In the genomic region with DNA sequence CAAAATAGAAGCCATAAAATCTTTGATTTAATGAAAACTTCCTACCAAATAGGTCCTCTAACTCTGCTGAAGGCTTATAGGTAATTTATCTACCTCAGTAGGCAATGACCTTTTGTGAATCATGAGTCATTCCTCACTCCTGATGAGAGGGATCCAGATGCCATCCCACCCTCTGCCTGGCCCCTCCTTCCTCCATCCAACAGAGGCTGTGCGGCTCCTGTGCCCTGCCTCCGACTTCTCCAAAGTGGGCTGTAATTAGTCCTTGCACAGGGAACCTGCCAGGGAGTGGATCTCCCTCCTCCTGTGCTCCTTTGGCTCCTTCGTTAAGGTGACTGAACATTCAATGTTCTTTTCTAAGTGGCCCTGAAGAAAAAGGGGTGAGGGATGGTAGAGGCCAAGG, we compare ENCODE assay signal across 1 cellular context.
A peak's percentile ranks its signal among the peaks of the same experiment; 100 is the strongest.
TF ChIP-seq lines count a peak whose summit lies in the region.

No MANE protein-coding gene starts in this region.

TF ChIP-seq in HEK293, 187 proteins besides CTCF, POLR2A, EP300 and RAD21 (continued from another document and continues in another):
- TF ChIP-seq ZBTB48 (tag by site-specific recombination; IDR thresholded peaks at IDR 0.05) (no peak), EGR2 (tag by site-specific recombination; IDR thresholded peaks at IDR 0.05; ENCODE audit: low read depth) (no peak), ZNF416 (tag by site-specific recombination; IDR thresholded peaks at IDR 0.05) (no peak), ZNF274 (IDR thresholded peaks at IDR 0.05; ENCODE audit: low read length) (no peak), ZNF274 (tag by site-specific recombination; IDR thresholded peaks at IDR 0.05; ENCODE audit: borderline replicate concordance) (no peak), ZNF138 (tag by site-specific recombination; IDR thresholded peaks at IDR 0.05; ENCODE audit: borderline replicate concordance) (no peak), ZNF692 (tag by site-specific recombination; IDR thresholded peaks at IDR 0.05) (no peak), HOXA7 (CRISPR knock-in tag; IDR thresholded peaks at IDR 0.05; ENCODE audit: borderline replicate concordance) (no peak), PRDM2 (tag by site-specific recombination; IDR thresholded peaks at IDR 0.05; ENCODE audit: borderline replicate concordance) (no peak), ZNF10 (tag by site-specific recombination; IDR thresholded peaks at IDR 0.05) (peak; percentile 63; the same call in 1 of the 2 replicates), ZNF558 (tag by site-specific recombination; IDR thresholded peaks at IDR 0.05) (no peak), ZNF843 (tag by site-specific recombination; IDR thresholded peaks at IDR 0.05) (no peak), ZBTB6 (tag by site-specific recombination; IDR thresholded peaks at IDR 0.05) (no peak), SP2 (tag by site-specific recombination; IDR thresholded peaks at IDR 0.05) (peak; percentile 74), ZFHX2 (tag by site-specific recombination; conservative IDR thresholded peaks at IDR 0.05) (0 out of 2 replicates have a peak, but pooled peaks have one; percentile 13), SP3 (tag by site-specific recombination; IDR thresholded peaks at IDR 0.05) (no peak), ZNF571 (tag by site-specific recombination; IDR thresholded peaks at IDR 0.05) (no peak), ZNF76 (tag by site-specific recombination; IDR thresholded peaks at IDR 0.05; ENCODE audit: borderline replicate concordance, low read depth) (0 out of 2 replicates have a peak, but pooled peaks have one; percentile 19), ZNF544 (tag by site-specific recombination; IDR thresholded peaks at IDR 0.05) (no peak), ZNF600 (tag by site-specific recombination; IDR thresholded peaks at IDR 0.05) (peak; percentile 74), ZNF837 (tag by site-specific recombination; IDR thresholded peaks at IDR 0.05) (no peak), ZNF112 (tag by site-specific recombination; IDR thresholded peaks at IDR 0.05) (no peak), ZNF510 (tag by site-specific recombination; IDR thresholded peaks at IDR 0.05; ENCODE audit: insufficient replicate concordance) (no peak), ZNF394 (tag by site-specific recombination; IDR thresholded peaks at IDR 0.05; ENCODE audit: borderline replicate concordance) (no peak), ZNF629 (tag by site-specific recombination; IDR thresholded peaks at IDR 0.05) (0 out of 2 replicates have a peak, but pooled peaks have one; percentile 28), ZNF341 (tag by site-specific recombination; IDR thresholded peaks at IDR 0.05; ENCODE audit: low read depth) (no peak), ZNF560 (tag by site-specific recombination; IDR thresholded peaks at IDR 0.05; ENCODE audit: borderline replicate concordance) (no peak), ZNF292 (tag by site-specific recombination; IDR thresholded peaks at IDR 0.05; ENCODE audit: borderline replicate concordance, low read depth) (no peak), ZNF404 (tag by site-specific recombination; IDR thresholded peaks at IDR 0.05) (no peak), ZNF335 (tag by site-specific recombination; conservative IDR thresholded peaks at IDR 0.05) (no peak), BCL11B (tag by site-specific recombination; IDR thresholded peaks at IDR 0.05; ENCODE audit: low read depth) (no peak), ZNF529 (tag by site-specific recombination; IDR thresholded peaks at IDR 0.05; ENCODE audit: insufficient replicate concordance) (no peak), ZFP69B (tag by site-specific recombination; IDR thresholded peaks at IDR 0.05) (0 out of 2 replicates have a peak, but pooled peaks have one; percentile 28), ZNF530 (tag by site-specific recombination; IDR thresholded peaks at IDR 0.05; ENCODE audit: low read depth) (no peak), GLIS1 (tag by site-specific recombination; IDR thresholded peaks at IDR 0.05) (0 out of 2 replicates have a peak, but pooled peaks have one; percentile 16), ZNF266 (tag by site-specific recombination; IDR thresholded peaks at IDR 0.05; ENCODE audit: low read depth) (no peak)
- TF ChIP-seq, protein P1, sequence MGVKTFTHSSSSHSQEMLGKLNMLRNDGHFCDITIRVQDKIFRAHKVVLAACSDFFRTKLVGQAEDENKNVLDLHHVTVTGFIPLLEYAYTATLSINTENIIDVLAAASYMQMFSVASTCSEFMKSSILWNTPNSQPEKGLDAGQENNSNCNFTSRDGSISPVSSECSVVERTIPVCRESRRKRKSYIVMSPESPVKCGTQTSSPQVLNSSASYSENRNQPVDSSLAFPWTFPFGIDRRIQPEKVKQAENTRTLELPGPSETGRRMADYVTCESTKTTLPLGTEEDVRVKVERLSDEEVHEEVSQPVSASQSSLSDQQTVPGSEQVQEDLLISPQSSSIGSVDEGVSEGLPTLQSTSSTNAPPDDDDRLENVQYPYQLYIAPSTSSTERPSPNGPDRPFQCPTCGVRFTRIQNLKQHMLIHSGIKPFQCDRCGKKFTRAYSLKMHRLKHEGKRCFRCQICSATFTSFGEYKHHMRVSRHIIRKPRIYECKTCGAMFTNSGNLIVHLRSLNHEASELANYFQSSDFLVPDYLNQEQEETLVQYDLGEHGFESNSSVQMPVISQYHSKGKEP (tag by site-specific recombination; IDR thresholded peaks at IDR 0.05), result no peak
- TF ChIP-seq, protein P2, sequence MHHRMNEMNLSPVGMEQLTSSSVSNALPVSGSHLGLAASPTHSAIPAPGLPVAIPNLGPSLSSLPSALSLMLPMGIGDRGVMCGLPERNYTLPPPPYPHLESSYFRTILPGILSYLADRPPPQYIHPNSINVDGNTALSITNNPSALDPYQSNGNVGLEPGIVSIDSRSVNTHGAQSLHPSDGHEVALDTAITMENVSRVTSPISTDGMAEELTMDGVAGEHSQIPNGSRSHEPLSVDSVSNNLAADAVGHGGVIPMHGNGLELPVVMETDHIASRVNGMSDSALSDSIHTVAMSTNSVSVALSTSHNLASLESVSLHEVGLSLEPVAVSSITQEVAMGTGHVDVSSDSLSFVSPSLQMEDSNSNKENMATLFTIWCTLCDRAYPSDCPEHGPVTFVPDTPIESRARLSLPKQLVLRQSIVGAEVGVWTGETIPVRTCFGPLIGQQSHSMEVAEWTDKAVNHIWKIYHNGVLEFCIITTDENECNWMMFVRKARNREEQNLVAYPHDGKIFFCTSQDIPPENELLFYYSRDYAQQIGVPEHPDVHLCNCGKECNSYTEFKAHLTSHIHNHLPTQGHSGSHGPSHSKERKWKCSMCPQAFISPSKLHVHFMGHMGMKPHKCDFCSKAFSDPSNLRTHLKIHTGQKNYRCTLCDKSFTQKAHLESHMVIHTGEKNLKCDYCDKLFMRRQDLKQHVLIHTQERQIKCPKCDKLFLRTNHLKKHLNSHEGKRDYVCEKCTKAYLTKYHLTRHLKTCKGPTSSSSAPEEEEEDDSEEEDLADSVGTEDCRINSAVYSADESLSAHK (tag by site-specific recombination; IDR thresholded peaks at IDR 0.05), result no peak
- TF ChIP-seq, protein P3, sequence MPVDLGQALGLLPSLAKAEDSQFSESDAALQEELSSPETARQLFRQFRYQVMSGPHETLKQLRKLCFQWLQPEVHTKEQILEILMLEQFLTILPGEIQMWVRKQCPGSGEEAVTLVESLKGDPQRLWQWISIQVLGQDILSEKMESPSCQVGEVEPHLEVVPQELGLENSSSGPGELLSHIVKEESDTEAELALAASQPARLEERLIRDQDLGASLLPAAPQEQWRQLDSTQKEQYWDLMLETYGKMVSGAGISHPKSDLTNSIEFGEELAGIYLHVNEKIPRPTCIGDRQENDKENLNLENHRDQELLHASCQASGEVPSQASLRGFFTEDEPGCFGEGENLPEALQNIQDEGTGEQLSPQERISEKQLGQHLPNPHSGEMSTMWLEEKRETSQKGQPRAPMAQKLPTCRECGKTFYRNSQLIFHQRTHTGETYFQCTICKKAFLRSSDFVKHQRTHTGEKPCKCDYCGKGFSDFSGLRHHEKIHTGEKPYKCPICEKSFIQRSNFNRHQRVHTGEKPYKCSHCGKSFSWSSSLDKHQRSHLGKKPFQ (tag by site-specific recombination; IDR thresholded peaks at IDR 0.05), result peak; percentile 12; the same call in 1 of the 2 replicates
- TF ChIP-seq, protein P4, sequence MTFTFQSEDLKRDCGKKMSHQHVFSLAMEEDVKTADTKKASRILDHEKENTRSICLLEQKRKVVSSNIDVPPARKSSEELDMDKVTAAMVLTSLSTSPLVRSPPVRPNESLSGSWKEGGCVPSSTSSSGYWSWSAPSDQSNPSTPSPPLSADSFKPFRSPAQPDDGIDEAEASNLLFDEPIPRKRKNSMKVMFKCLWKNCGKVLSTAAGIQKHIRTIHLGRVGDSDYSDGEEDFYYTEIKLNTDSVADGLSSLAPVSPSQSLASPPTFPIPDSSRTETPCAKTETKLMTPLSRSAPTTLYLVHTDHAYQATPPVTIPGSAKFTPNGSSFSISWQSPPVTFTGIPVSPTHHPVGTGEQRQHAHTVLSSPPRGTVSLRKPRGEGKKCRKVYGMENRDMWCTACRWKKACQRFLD (tag by site-specific recombination; IDR thresholded peaks at IDR 0.05), result no peak
